ENCODE assay signal across 18 cellular contexts in the genomic region with DNA sequence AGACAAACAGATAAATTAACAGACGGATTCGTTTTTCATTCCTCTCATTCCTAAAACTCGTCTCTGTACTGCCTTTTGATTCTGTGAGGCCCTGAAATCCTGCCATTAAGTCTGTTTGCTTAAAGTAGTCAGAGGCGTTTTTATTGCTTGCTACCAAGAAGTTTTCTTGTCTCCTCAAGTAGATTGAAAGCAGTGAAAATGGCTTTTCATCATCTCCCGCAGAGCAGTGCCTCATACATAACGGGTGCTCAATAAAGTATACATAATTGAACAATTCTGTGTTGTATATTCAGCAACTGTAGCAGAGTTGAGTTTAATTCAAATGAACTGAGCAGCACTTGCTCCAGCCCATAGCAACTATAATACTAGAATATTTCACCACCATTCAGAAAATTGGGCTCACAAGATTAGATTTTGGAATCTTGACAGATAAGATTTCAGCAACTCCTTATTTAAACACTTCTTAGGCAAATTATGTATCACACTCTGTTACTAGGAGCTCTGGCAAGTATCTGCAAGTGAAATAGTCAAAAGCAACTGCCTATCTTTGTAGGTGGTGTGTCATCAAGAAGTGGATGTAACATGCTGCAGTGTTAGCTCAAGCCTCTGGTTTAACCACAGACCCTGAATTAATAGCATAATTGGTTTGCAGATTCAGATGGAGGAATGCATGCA. TPM values are rescaled to one million over a fixed set of nuclear protein-coding genes. Genes with fewer than 3 reads are reported as not detected.
A peak's percentile ranks its signal among the peaks of the same experiment; 100 is the strongest.
DNase-seq lines count a peak whose midpoint lies in the region; ATAC-seq, FAIRE-seq and TF ChIP-seq lines count a peak whose summit lies in the region.
"Had no signal": no experiment of that assay in that cellular context is flagged by ENCODE, and none has a peak within 500 bp of the region (broad histone marks: within the 10 kb centered on the region; RNA-seq: fewer than 3 reads in every experiment).

No MANE protein-coding gene starts in this region.

- H4K5ac ChIP-seq in IMR-90 (ENCODE audit: low read depth, low read length), result no peak overlapping the region

- no peak for TF ChIP-seq POLR2A in IMR-90 (IDR thresholded peaks at IDR 0.05; ENCODE audit: low read depth, low read length)

- H2BK120ac ChIP-seq in IMR-90 (ENCODE audit: low read depth, low read length), result no peak overlapping the region; the same call in 1 of the 2 replicates

- H3K4me3 ChIP-seq in IMR-90 (ENCODE audit: insufficient read depth, low read depth, low read length), result no peak overlapping the region
- no peak overlapping the region for H3K4me3 ChIP-seq in keratinocyte (ENCODE audit: control insufficient read depth in 2 of 3, extremely low read depth in 1 of 3, insufficient read depth in 2 of 3, low read depth in 1 of 3, low read length in 3 of 3)
- H3K4me3 ChIP-seq in smooth muscle cell, result peak overlapping the region; percentile 7
- H3K4me3 ChIP-seq: K562, SJCRH30 had no signal

- TF ChIP-seq CTCF in IMR-90 (conservative IDR thresholded peaks at IDR 0.05; ENCODE audit: low read depth, low read length) (no peak), keratinocyte (optimal IDR thresholded peaks at IDR 0.05 in 1 of 3, IDR thresholded peaks at IDR 0.05 in 1 of 3, conservative IDR thresholded peaks at IDR 0.05 in 1 of 3; ENCODE audit: extremely low read depth in 1 of 3, insufficient read depth in 2 of 3, low read length in 3 of 3) (no peak), smooth muscle cell (IDR thresholded peaks at IDR 0.05; ENCODE audit: borderline replicate concordance, insufficient read depth, poor library complexity, severe bottlenecking) (no peak)

- H2AFZ ChIP-seq in IMR-90 (replicated peaks; ENCODE audit: low read length, poor library complexity), result no peak overlapping the region
- H2AFZ ChIP-seq in keratinocyte (ENCODE audit: control insufficient read depth, low read length), result no peak overlapping the region
- no peak overlapping the region for H2AFZ ChIP-seq in smooth muscle cell (ENCODE audit: low read depth)

- WGBS in IMR-90 (ENCODE audit: extremely low coverage in 2 of 2, insufficient read length in 1 of 2), 2 experiments, result no CpG with 5 or more reads among the region's 6 CpGs
- WGBS in smooth muscle cell (ENCODE audit: low lambda C conversion rate), result 12% methylated on average over 6 of the region's 6 CpGs

- no peak overlapping the region for H2BK15ac ChIP-seq in IMR-90 (ENCODE audit: low read depth, low read length)

- H3K79me2 ChIP-seq in keratinocyte (ENCODE audit: control insufficient read depth, insufficient read depth, low read length) (no peaks in the 10 kb centered on the region), smooth muscle cell (ENCODE audit: low read depth) (no peaks in the 10 kb centered on the region)

- no peak overlapping the region for H2AK9ac ChIP-seq in IMR-90 (replicated peaks; ENCODE audit: low read depth, low read length, poor library complexity)

- H3K4me2 ChIP-seq in IMR-90 (ENCODE audit: low read depth, low read length) (peak overlapping the region; percentile 57), keratinocyte (ENCODE audit: control insufficient read depth, extremely low read depth, insufficient read depth, low read depth, low read length) (no peak overlapping the region), smooth muscle cell (peak overlapping the region; percentile 65)

- no peak overlapping the region for H3K23ac ChIP-seq in IMR-90 (ENCODE audit: low read depth, low read length)

- in situ Hi-C loops in IMR-90 (cut with MboI; ENCODE audit: low sequenced_read_pairs), result no loop called here

- H2BK5ac ChIP-seq in IMR-90 (ENCODE audit: low read depth, low read length, poor library complexity, severe bottlenecking), result peak overlapping the region; percentile 70

- no peak overlapping the region for H3K14ac ChIP-seq in IMR-90 (replicated peaks; ENCODE audit: low read depth, low read length)

- H3F3A ChIP-seq in smooth muscle cell (ENCODE audit: low read depth), result peaks cover 36% of the 10 kb centered on the region

- peaks cover 5% of the 10 kb centered on the region for H3K4me1 ChIP-seq in IMR-90 (ENCODE audit: control insufficient read depth, insufficient read depth, low read length)
- H3K4me1 ChIP-seq in keratinocyte (ENCODE audit: control insufficient read depth, extremely low read depth, insufficient read depth, low read length), result peaks cover 10% of the 10 kb centered on the region
- H3K4me1 ChIP-seq in smooth muscle cell (ENCODE audit: low read depth), result peaks cover 33% of the 10 kb centered on the region

- ATAC-seq in IMR-90 (ENCODE audit: low read depth) (peak; percentile 24), HG03159 (IDR thresholded peaks at IDR 0.05; ENCODE audit: unreplicated experiment) (no peak), GM21619 (IDR thresholded peaks at IDR 0.05; ENCODE audit: unreplicated experiment) (no peak)
- ATAC-seq: activated CD8-positive, alpha-beta T cell treated with anti-CD3 and anti-CD28 coated beads for 36 hours; K562; stimulated activated naive B cell treated with anti-CD40 and anti-IgM and Interleukin-4, amounts not matched to agents 10 μg/mL and 1 μg/mL and 100 μg/mL, for 72 hours had no signal

- H3K9ac ChIP-seq in IMR-90 (ENCODE audit: low read depth, low read length) (no peak overlapping the region), keratinocyte (ENCODE audit: control insufficient read depth, extremely low read depth, insufficient read depth, low read length) (no peak overlapping the region), smooth muscle cell (ENCODE audit: low read depth) (no peak overlapping the region)

- H2AK5ac ChIP-seq in IMR-90 (ENCODE audit: low read depth, low read length), result no peak overlapping the region

- peak; percentile 31 for DNase-seq in IMR-90
- peak; percentile 59 for DNase-seq in astrocyte of the hippocampus (ENCODE audit: low read depth, low spot score)
- DNase-seq in keratinocyte (ENCODE audit: low read depth, low spot score), result no peak
- no peak for DNase-seq in smooth muscle cell (lab: John Stamatoyannopoulos, UW; ENCODE audit: unreplicated experiment)
- no peak for DNase-seq in DMS 273 (lab: John Stamatoyannopoulos, UW; ENCODE audit: unreplicated experiment)
- no peak for DNase-seq in activated CD8-positive, alpha-beta memory T cell treated with anti-CD3 and anti-CD28 coated beads for 24 hours
- DNase-seq: activated CD8-positive, alpha-beta T cell treated with anti-CD3 and anti-CD28 coated beads for 36 hours; activated gamma-delta T cell treated with Interleukin-2 at 50 U/mL for 16 hours; erythroblast; SJCRH30; stimulated activated naive B cell treated with anti-CD40 and anti-IgM and Interleukin-4, amounts not matched to agents 10 μg/mL and 1 μg/mL and 100 μg/mL, for 72 hours had no signal

- no peak for TF ChIP-seq RAD21 in IMR-90 (IDR thresholded peaks at IDR 0.05; ENCODE audit: low read length)

- peak overlapping the region; percentile 77; the same call in 1 of the 2 replicates for H3K18ac ChIP-seq in IMR-90 (ENCODE audit: low read depth, low read length)

- no peak overlapping the region for H3K56ac ChIP-seq in IMR-90 (ENCODE audit: extremely low read depth, insufficient read depth, low read length)

- FAIRE-seq in keratinocyte (lab: Jason Lieb, UNC), result peak; percentile 61
- FAIRE-seq: GM12891, K562 had no signal

- POLR2A ChIA-PET in IMR-90 (lab: Charles Lee; ENCODE audit: unreplicated experiment), result no interaction called here

- BruUV-seq in IMR-90 (replicated peaks; lab: Mats Ljungman, UMichigan), result no TSS peak

- H3K4ac ChIP-seq in IMR-90 (ENCODE audit: low read depth, low read length), result no peak overlapping the region

- H3K9me3 ChIP-seq in IMR-90 (ENCODE audit: control insufficient read depth, insufficient read depth, low read length) (no peaks in the 10 kb centered on the region), keratinocyte (ENCODE audit: control insufficient read depth, low read depth, low read length) (no peaks in the 10 kb centered on the region), smooth muscle cell (replicated peaks; ENCODE audit: low read depth) (no peaks in the 10 kb centered on the region)
- H3K9me3 ChIP-seq: SJCRH30 had no signal

- no peak overlapping the region for H2BK20ac ChIP-seq in IMR-90 (ENCODE audit: low read depth, low read length)

- dilution Hi-C loops in IMR-90 (cut with HindIII; ENCODE audit: low sequenced_read_pairs, unreplicated experiment) (no loop called here), keratinocyte (cut with MboI; ENCODE audit: extremely low pct_ligation_motif_present, low sequenced_read_pairs) (no loop called here)

- H4K20me1 ChIP-seq in IMR-90 (ENCODE audit: insufficient read depth, low read length) (no peaks in the 10 kb centered on the region), keratinocyte (ENCODE audit: control insufficient read depth, extremely low read depth, insufficient read depth, low read length) (no peaks in the 10 kb centered on the region), smooth muscle cell (ENCODE audit: low read depth) (no peaks in the 10 kb centered on the region)

- H4K8ac ChIP-seq in IMR-90 (ENCODE audit: low read depth in 2 of 2, low read length in 2 of 2), result no peak overlapping the region

- H3K79me1 ChIP-seq in IMR-90 (ENCODE audit: low read depth in 1 of 2, low read length in 2 of 2), result no peaks in the 10 kb centered on the region

- intact Hi-C loops in IMR-90 (cut with micrococcal nuclease), result loop anchor here (1.0 kb wide), 1 partner anchor 34 kb away; no protein-coding TSS in a partner anchor

- H3K9me1 ChIP-seq in IMR-90 (ENCODE audit: insufficient read depth, low read length) (peaks cover 3% of the 10 kb centered on the region; the same call in 1 of the 2 replicates), keratinocyte (ENCODE audit: control insufficient read depth, extremely low read depth, insufficient read depth, low read length) (no peaks in the 10 kb centered on the region)

- no peak overlapping the region for H4K91ac ChIP-seq in IMR-90 (ENCODE audit: insufficient read depth, low read depth, low read length)

- CTCF ChIA-PET in IMR-90 (lab: Yijun Ruan, JAX), result no interaction called here

- H3K36me3 ChIP-seq in IMR-90 (ENCODE audit: control insufficient read depth, insufficient read depth, low read length) (no peaks in the 10 kb centered on the region), keratinocyte (ENCODE audit: control insufficient read depth in 2 of 2, extremely low read depth in 1 of 2, insufficient read depth in 2 of 2, low read length in 2 of 2) (no peaks in the 10 kb centered on the region), smooth muscle cell (ENCODE audit: low read depth) (no peaks in the 10 kb centered on the region)
- H3K36me3 ChIP-seq: SJCRH30 had no signal

- peak overlapping the region; percentile 83; the same call in 1 of the 2 replicates for H3K27ac ChIP-seq in IMR-90 (ENCODE audit: insufficient read depth, low read length)
- no peak overlapping the region for H3K27ac ChIP-seq in keratinocyte (ENCODE audit: control insufficient read depth, insufficient read depth, low read length)
- H3K27ac ChIP-seq in smooth muscle cell (ENCODE audit: low read depth), result peak overlapping the region; percentile 65
- H3K27ac ChIP-seq: SJCRH30 had no signal

- H3K27me3 ChIP-seq in IMR-90 (ENCODE audit: control insufficient read depth, insufficient read depth, low read length), result no peaks in the 10 kb centered on the region
- H3K27me3 ChIP-seq in keratinocyte (ENCODE audit: control insufficient read depth, extremely low read depth, insufficient read depth, low read length), result no peaks in the 10 kb centered on the region
- H3K27me3 ChIP-seq in smooth muscle cell (ENCODE audit: low read depth), result no peaks in the 10 kb centered on the region
- H3K27me3 ChIP-seq: SJCRH30 had no signal

RNA-seq across cellular contexts. Expression of a gene that starts 20.0 kb away (rescaled TPM):
- total RNA-seq in IMR-90 (2012; rRNA removed) (5.7 and 7.5 TPM in 2 replicates), smooth muscle cell (24.7 and 36.7 TPM in 2 replicates)
- polyA plus RNA-seq in IMR-90 (2012; rRNA removed) (5.3 and 6.1 TPM in 2 replicates), keratinocyte (0.08 to 0.30 TPM (median 0.18 TPM) in 3 replicates), smooth muscle cell (25.2 and 40.7 TPM in 2 replicates)
- 4.9 and 7.4 TPM in 2 replicates for polyA plus RNA-seq in IMR-90 (2012; cell fraction: cytosol; rRNA removed)
- 2.6 and 3.5 TPM in 2 replicates for polyA plus RNA-seq in IMR-90 (2012; cell fraction: nucleus; rRNA removed; ENCODE audit: low replicate concordance)
- 0.27 TPM for polyA plus RNA-seq in keratinocyte (2011; ENCODE audit: low read depth)
- 0.14 and 0.21 TPM in 2 replicates for polyA plus RNA-seq in keratinocyte (2011; cell fraction: cytosol; rRNA removed)
- polyA plus RNA-seq in keratinocyte (2011; cell fraction: nucleus; rRNA removed), result 0.13 and 0.19 TPM in 2 replicates
- polyA plus RNA-seq in keratinocyte (2012; ENCODE audit: low replicate concordance), result 0.16 and 0.71 TPM in 2 replicates
- polyA minus RNA-seq in keratinocyte, result not detected in 3 replicates
- polyA minus RNA-seq in keratinocyte (2011; cell fraction: cytosol; rRNA and poly(A)+ RNA removed), result not detected
- polyA minus RNA-seq in keratinocyte (2011; cell fraction: nucleus; rRNA and poly(A)+ RNA removed), result not detected in 2 replicates
- total RNA-seq: activated CD8-positive, alpha-beta T cell treated with anti-CD3 and anti-CD28 coated beads for 36 hours; K562; pulmonary artery endothelial cell had no signal
- polyA plus RNA-seq: K562 had no signal

RNA-seq across cellular contexts. Expression of a gene that starts 26.7 kb away (rescaled TPM):
- not detected in 2 replicates for total RNA-seq in IMR-90 (2012; rRNA removed)
- polyA plus RNA-seq in IMR-90 (2012; rRNA removed), result not detected in 2 replicates
- not detected in 2 replicates for polyA plus RNA-seq in IMR-90 (2012; cell fraction: cytosol; rRNA removed)
- not detected in 2 replicates for polyA plus RNA-seq in IMR-90 (2012; cell fraction: nucleus; rRNA removed; ENCODE audit: low replicate concordance)
- polyA plus RNA-seq in keratinocyte, result 0.58 to 3.6 TPM (median 2.4 TPM) in 3 replicates
- 13.3 TPM for polyA plus RNA-seq in keratinocyte (2011; ENCODE audit: low read depth)
- polyA plus RNA-seq in keratinocyte (2011; cell fraction: cytosol; rRNA removed), result 1.5 and 3.1 TPM in 2 replicates
- polyA plus RNA-seq in keratinocyte (2011; cell fraction: nucleus; rRNA removed), result 1.1 and 1.6 TPM in 2 replicates
- polyA plus RNA-seq in keratinocyte (2012; ENCODE audit: low replicate concordance), result 0.92 and 19.2 TPM in 2 replicates
- 2.1 to 2.5 TPM in 2 of 3 replicates, not detected in the other for polyA minus RNA-seq in keratinocyte
- polyA minus RNA-seq in keratinocyte (2011; cell fraction: cytosol; rRNA and poly(A)+ RNA removed), result not detected
- polyA minus RNA-seq in keratinocyte (2011; cell fraction: nucleus; rRNA and poly(A)+ RNA removed), result 1.2 and 2.1 TPM in 2 replicates
- 0.09 and 0.22 TPM in 2 replicates for total RNA-seq in smooth muscle cell
- polyA plus RNA-seq in smooth muscle cell, result 0.53 and 0.67 TPM in 2 replicates
- total RNA-seq: activated CD8-positive, alpha-beta T cell treated with anti-CD3 and anti-CD28 coated beads for 36 hours; Daoy; K562; mononuclear cell; pulmonary artery endothelial cell; SJCRH30 had no signal
- polyA plus RNA-seq: K562 had no signal

Comparison
In these comparisons a context has a peak if more than half of its experiments do, and no peak if none do; other contexts are left out.
1. DNase-seq: peak in IMR-90 (single experiment) and astrocyte of the hippocampus (single experiment); none in keratinocyte (single experiment), smooth muscle cell (single experiment), DMS 273 (single experiment) and activated CD8-positive, alpha-beta memory T cell treated with anti-CD3 and anti-CD28 coated beads for 24 hours (single experiment).